ENCODE assay signal across 9 cellular contexts in the genomic region with DNA sequence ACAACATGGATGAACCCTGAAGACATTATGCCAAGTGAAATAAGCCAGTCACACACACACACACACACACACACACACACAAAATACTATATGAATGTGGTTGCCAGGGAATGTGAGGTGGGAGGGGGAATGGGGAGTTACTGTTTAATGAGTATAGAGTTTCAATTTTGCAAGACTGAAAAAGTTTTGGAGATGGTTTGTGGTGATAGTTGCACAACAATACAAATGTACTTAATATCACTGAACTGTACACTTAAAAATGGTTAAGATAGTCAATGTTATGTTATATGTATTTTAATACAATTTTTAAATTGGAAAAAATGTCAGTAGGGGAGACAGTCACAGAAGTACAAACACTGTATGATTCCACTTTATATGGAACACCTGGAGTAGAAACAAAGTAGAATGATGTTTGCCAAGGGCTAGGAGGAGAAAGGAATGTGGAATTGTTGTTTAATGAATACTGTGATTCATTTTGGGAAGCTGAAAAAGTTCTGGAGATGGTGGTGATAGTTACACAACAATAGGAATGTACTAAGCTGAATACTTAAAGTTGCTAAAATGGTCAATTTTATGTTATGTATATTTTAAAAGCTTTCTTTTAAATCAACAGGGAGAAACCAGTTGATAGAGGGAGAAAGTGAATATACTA.
DNase-seq lines count a peak whose midpoint lies in the region; ATAC-seq and TF ChIP-seq lines count a peak whose summit lies in the region.
"Had no signal": no experiment of that assay in that cellular context is flagged by ENCODE, and none has a peak within 500 bp of the region (broad histone marks: within the 10 kb centered on the region; RNA-seq: fewer than 3 reads in every experiment).

No MANE protein-coding gene starts in this region.

- ATAC-seq in naive thymus-derived CD8-positive, alpha-beta T cell = no peak
- no peak for ATAC-seq in HG03460 (IDR thresholded peaks at IDR 0.05; ENCODE audit: unreplicated experiment)

- no peak for TF ChIP-seq CTCF in mammary epithelial cell (conservative IDR thresholded peaks at IDR 0.05 in 1 of 2, IDR thresholded peaks at IDR 0.05 in 1 of 2; ENCODE audit: extremely low read depth in 1 of 2, insufficient read depth in 1 of 2, low read depth in 1 of 2, low read length in 2 of 2)

- no peaks in the 10 kb centered on the region for H4K20me1 ChIP-seq in mammary epithelial cell (ENCODE audit: insufficient read depth, low read length)

- no peaks in the 10 kb centered on the region for H3K79me2 ChIP-seq in mammary epithelial cell (ENCODE audit: insufficient read depth, low read length)

- no peaks in the 10 kb centered on the region for H3K36me3 ChIP-seq in mammary epithelial cell (ENCODE audit: insufficient read depth, low read length)

- POLR2A ChIA-PET in naive thymus-derived CD8-positive, alpha-beta T cell (lab: Charles Lee) = interaction anchor here (0.8 kb wide), 1 partner anchor 23 kb away, joined by 3 read pairs; no protein-coding TSS in a partner anchor

- in situ Hi-C loops in mammary epithelial cell (cut with MboI; ENCODE audit: low sequenced_read_pairs in 2 of 2) = no loop called here

- CTCF ChIA-PET in mammary epithelial cell (lab: Charles Lee; ENCODE audit: low non-redundant PET) = no interaction called here

- intact Hi-C loops in mammary epithelial cell (cut with micrococcal nuclease) = loop anchor here (5.0 kb wide), 1 partner anchor 70 kb away; no protein-coding TSS in a partner anchor

- peak overlapping the region in 6 of 10 donors; percentile 13 to 87 (median 50) for H3K4me3 Mint-ChIP-seq in naive thymus-derived CD8-positive, alpha-beta T cell

- H3K4me3 ChIP-seq in mammary epithelial cell (replicated peaks in 1 of 3; ENCODE audit: insufficient read depth in 1 of 3, low read depth in 2 of 3, low read length in 3 of 3) = no peak overlapping the region

- no peaks in the 10 kb centered on the region for H3K27me3 Mint-ChIP-seq in naive thymus-derived CD8-positive, alpha-beta T cell

- H3K4me1 Mint-ChIP-seq in naive thymus-derived CD8-positive, alpha-beta T cell = peaks cover 44 to 86% (median 77%) of the 10 kb centered on the region in 4 donors

- BruUV-seq in mammary epithelial cell (replicated peaks; lab: Mats Ljungman, UMichigan) = no TSS peak

- DNase-seq in EH (ENCODE audit: low read depth) (peak; percentile 73), NCI-H2196 treated with DMSO at 0.1 percent for 48 hours (lab: John Stamatoyannopoulos, UW; ENCODE audit: unreplicated experiment) (peak; percentile 45), mammary epithelial cell (peak; percentile 92), NCI-H524 (lab: John Stamatoyannopoulos, UW) (no peak), NAMALWA (ENCODE audit: low spot score) (no peak)
- no peak for DNase-seq in naive thymus-derived CD8-positive, alpha-beta T cell
- DNase-seq in stimulated activated naive CD4-positive, alpha-beta T cell (lab: John Stamatoyannopoulos, UW) = no peak
- DNase-seq: NCI-H526 treated with DMSO at 0.1 percent for 48 hours had no signal

- H3K9ac ChIP-seq in mammary epithelial cell (ENCODE audit: insufficient read depth, low read length) = peak overlapping the region; percentile 17

- dilution Hi-C loops in mammary epithelial cell (cut with HindIII; ENCODE audit: low sequenced_read_pairs) = no loop called here

- peak overlapping the region; percentile 92 for H3K27ac ChIP-seq in mammary epithelial cell (ENCODE audit: insufficient read depth, low read depth, low read length)

- H3K9me3 ChIP-seq in mammary epithelial cell (replicated peaks; ENCODE audit: insufficient read depth, low read length) = peaks cover under 1% of the 10 kb centered on the region

- H3K9me3 Mint-ChIP-seq in naive thymus-derived CD8-positive, alpha-beta T cell = peaks cover 0 to 3% (median 0%) of the 10 kb centered on the region in 9 donors

- peaks cover 5 to 93% (median 28%) of the 10 kb centered on the region in 3 donors for H3K36me3 Mint-ChIP-seq in naive thymus-derived CD8-positive, alpha-beta T cell

- no peak overlapping the region for H2AFZ ChIP-seq in mammary epithelial cell (ENCODE audit: low read depth, low read length)

- H3K4me1 ChIP-seq in mammary epithelial cell (ENCODE audit: insufficient read depth, low read length) = peaks cover 30% of the 10 kb centered on the region

- H3K27ac Mint-ChIP-seq in naive thymus-derived CD8-positive, alpha-beta T cell = peak overlapping the region in 9 of 10 donors; percentile 50 to 95 (median 82)

- no peaks in the 10 kb centered on the region for H3K27me3 ChIP-seq in mammary epithelial cell (ENCODE audit: insufficient read depth, low read length)

- H3K4me2 ChIP-seq in mammary epithelial cell (ENCODE audit: insufficient read depth, low read depth, low read length) = peak overlapping the region; percentile 61

Comparison
In these comparisons a context has a peak if more than half of its experiments do, and no peak if none do; other contexts are left out.
1. DNase-seq: peak in EH (single experiment), NCI-H2196 treated with DMSO at 0.1 percent for 48 hours (single experiment) and mammary epithelial cell (single experiment); none in naive thymus-derived CD8-positive, alpha-beta T cell (0 of 10), NCI-H524 (0 of 2), NAMALWA (single experiment) and stimulated activated naive CD4-positive, alpha-beta T cell (0 of 6).